9 cellular contexts compared by ENCODE assay signal in the genomic region with DNA sequence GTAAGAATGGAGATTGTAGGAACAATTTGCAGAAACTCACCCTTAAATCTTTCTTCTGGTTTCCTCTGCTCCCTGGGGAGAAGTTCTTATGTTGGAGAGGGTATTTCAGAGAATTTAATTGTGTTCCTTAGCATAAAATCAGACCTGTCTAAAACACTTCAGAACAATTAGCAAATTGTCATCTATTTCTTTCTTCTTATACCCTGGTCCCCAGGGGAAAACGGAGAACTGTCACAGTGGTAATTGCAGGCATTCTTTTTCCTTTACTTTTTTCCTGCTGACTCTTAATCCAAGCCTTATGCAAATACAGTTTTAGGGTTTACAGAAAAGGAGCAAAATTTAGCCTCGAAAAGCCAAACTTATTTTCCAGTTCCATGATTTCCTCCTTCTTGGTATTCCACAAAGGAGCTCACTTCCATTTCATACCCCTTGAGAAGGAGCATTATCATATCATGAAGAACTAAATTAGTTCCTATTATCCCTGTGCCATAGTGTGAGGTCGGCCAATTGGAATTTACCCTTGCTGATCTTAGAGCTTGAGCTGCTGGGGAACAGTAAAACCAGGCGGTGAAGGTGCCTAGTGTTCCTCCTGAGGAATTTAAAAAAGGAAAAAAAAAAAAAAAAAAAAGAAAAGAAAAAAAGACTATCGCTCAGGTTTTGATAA.
"Had no signal": no experiment of that assay in that cellular context is flagged by ENCODE, and none has a peak within 500 bp of the region (broad histone marks: within the 10 kb centered on the region; RNA-seq: fewer than 3 reads in every experiment).

No MANE protein-coding gene starts in this region.

- DNase-seq: activated CD4-positive, CD25-positive, alpha-beta regulatory T cell; activated effector memory CD4-positive, alpha-beta T cell treated with anti-CD3 and anti-CD28 coated beads, Interleukin-2, amount 50 U/mL, for 16 hours; activated T-cell treated with anti-CD3 and anti-CD28 coated beads, Interleukin-2, amount 50 U/mL, for 4 hours; amygdala; mucosa of descending colon; stimulated activated CD4-positive, alpha-beta T cell treated with anti-CD3 and anti-CD28 coated beads, Interleukin-4, amount 100 ng/mL, for 24 hours; upper lobe of left lung had no signal

- H3K4me1 ChIP-seq: breast epithelium, parathyroid adenoma, upper lobe of left lung had no signal

- H3K9me3 ChIP-seq: breast epithelium, mucosa of descending colon, upper lobe of left lung had no signal

- H3K36me3 ChIP-seq: upper lobe of left lung had no signal

- H3K27me3 ChIP-seq: breast epithelium, upper lobe of left lung had no signal

- H2AFZ ChIP-seq: parathyroid adenoma had no signal

- H3K27ac ChIP-seq: breast epithelium, parathyroid adenoma, upper lobe of left lung had no signal

- H3K79me2 ChIP-seq: parathyroid adenoma had no signal

- H3K4me3 ChIP-seq: breast epithelium, mucosa of descending colon, upper lobe of left lung had no signal
